Comparison of ENCODE assay signal across 2 cellular contexts in genomic region chr10:72096115-72097000, GRCh38.
TF ChIP-seq lines count a peak whose summit lies in the region.

No MANE protein-coding gene starts in this region.

TF ChIP-seq in A549, 52 proteins besides CTCF, POLR2A, EP300 and RAD21 (continued from another document):
- TF ChIP-seq REST (IDR thresholded peaks at IDR 0.05): no peak
- TF ChIP-seq RCOR1 (IDR thresholded peaks at IDR 0.05; ENCODE audit: low read depth, low read length): no peak
- TF ChIP-seq EHF (CRISPR knock-in tag; IDR thresholded peaks at IDR 0.05): no peak
- TF ChIP-seq ZSCAN20 (CRISPR knock-in tag; IDR thresholded peaks at IDR 0.05): no peak

TF ChIP-seq in GM23338, 12 proteins besides CTCF, POLR2A, EP300 and RAD21 (continued from another document):
- TF ChIP-seq ZNF331 (CRISPR knock-in tag; IDR thresholded peaks at IDR 0.05; ENCODE audit: low read depth): no peak
